1 cellular context compared by ENCODE assay signal in genomic region chr5:140690941-140691924, GRCh38.
TF ChIP-seq lines count a peak whose summit lies in the region.

HARS1 (minus strand) TSS chr5:140691370; CDS start chr5:140691304, 66 bp downstream.
HARS2 (plus strand) TSS chr5:140691455; CDS start chr5:140691649, 194 bp downstream.

TF ChIP-seq in WTC11, 78 proteins besides CTCF, POLR2A, EP300 and RAD21 (continued from another document):
- no peak for TF ChIP-seq E2F1 (CRISPR knock-in tag; IDR thresholded peaks at IDR 0.05)
- TF ChIP-seq OVOL2 (CRISPR knock-in tag; IDR thresholded peaks at IDR 0.05; ENCODE audit: borderline replicate concordance): no peak
- TF ChIP-seq KAT7 (CRISPR knock-in tag; IDR thresholded peaks at IDR 0.05; ENCODE audit: borderline replicate concordance): no peak
- 0 out of 2 replicates have a peak, but pooled peaks have one; percentile 35 for TF ChIP-seq AFF4 (CRISPR knock-in tag; IDR thresholded peaks at IDR 0.05; ENCODE audit: borderline replicate concordance)
- TF ChIP-seq MAX (CRISPR knock-in tag; IDR thresholded peaks at IDR 0.05): peak; percentile 81; the same call in 1 of the 2 replicates
- TF ChIP-seq ZNF138 (CRISPR knock-in tag; conservative IDR thresholded peaks at IDR 0.05): peak; percentile 45; the same call in 1 of the 2 replicates
- peak; percentile 72; the same call in 1 of the 2 replicates for TF ChIP-seq FOXK1 (CRISPR knock-in tag; IDR thresholded peaks at IDR 0.05)
- no peak; the same call in 1 of the 2 replicates for TF ChIP-seq FOXP1 (CRISPR knock-in tag; IDR thresholded peaks at IDR 0.05; ENCODE audit: borderline replicate concordance)
- TF ChIP-seq ETV6 (CRISPR knock-in tag; IDR thresholded peaks at IDR 0.05): peak; percentile 98
- no peak for TF ChIP-seq ZNF512 (CRISPR knock-in tag; IDR thresholded peaks at IDR 0.05; ENCODE audit: borderline replicate concordance)
